In the genomic region with DNA sequence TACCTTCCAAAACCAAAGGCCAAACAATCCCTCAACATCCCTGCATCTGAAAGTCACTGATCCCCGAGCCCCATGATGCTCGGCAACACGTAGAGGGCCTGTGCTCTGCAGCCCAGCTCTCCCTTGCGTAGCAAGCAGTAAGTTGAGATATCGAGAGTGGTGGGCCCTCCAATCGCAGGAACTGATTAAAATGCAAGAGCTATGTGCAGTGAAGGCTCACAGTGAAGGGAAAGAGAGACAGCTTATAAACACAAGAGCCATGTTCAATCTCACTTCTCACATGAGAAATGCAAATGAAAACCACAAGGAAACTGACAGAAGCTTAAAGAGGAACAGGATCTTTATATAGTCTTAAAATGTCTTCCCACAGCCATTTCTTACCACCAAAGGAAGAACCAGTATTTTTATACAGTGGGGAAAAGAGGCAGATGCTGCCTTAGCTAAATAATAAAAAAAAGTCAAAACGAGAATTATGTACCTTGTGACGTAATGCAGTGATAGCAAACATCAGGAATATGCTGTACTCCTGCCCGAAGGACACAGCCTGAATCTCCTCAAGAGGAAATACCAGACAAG, we compare ENCODE assay signal across 10 cellular contexts. TPM values are rescaled to one million over a fixed set of nuclear protein-coding genes. Genes with fewer than 3 reads are reported as not detected.
A peak's percentile ranks its signal among the peaks of the same experiment; 100 is the strongest.
DNase-seq lines count a peak whose midpoint lies in the region; ATAC-seq and TF ChIP-seq lines count a peak whose summit lies in the region.
"Had no signal": no experiment of that assay in that cellular context is flagged by ENCODE, and none has a peak within 500 bp of the region (broad histone marks: within the 10 kb centered on the region; RNA-seq: fewer than 3 reads in every experiment).

No MANE protein-coding gene starts in this region.

- peak overlapping the region; percentile 23 for H3K27ac Mint-ChIP-seq in endodermal cell

- TF ChIP-seq POLR2A in GM15510 (IDR thresholded peaks at IDR 0.05; ENCODE audit: borderline replicate concordance, extremely low read depth, insufficient read length) (peak; percentile 43), suprapubic skin (IDR thresholded peaks at IDR 0.05) (no peak)

- peaks cover 16% of the 10 kb centered on the region for H3K9me3 ChIP-seq in endodermal cell (ENCODE audit: control insufficient read depth, low read length)
- H3K9me3 ChIP-seq in suprapubic skin, result no peaks in the 10 kb centered on the region
- H3K9me3 ChIP-seq: right lobe of liver had no signal

- H3K4me3 ChIP-seq in endodermal cell (ENCODE audit: low read length) (no peak overlapping the region), suprapubic skin (no peak overlapping the region)
- H3K4me3 ChIP-seq: right lobe of liver had no signal

- no peaks in the 10 kb centered on the region for H3K27me3 Mint-ChIP-seq in endodermal cell (ENCODE audit: insufficient read depth)

- H3K4me1 ChIP-seq in endodermal cell (ENCODE audit: control insufficient read depth, insufficient read depth, low read length) (no peaks in the 10 kb centered on the region), suprapubic skin (no peaks in the 10 kb centered on the region)
- H3K4me1 ChIP-seq: right lobe of liver had no signal

- no peaks in the 10 kb centered on the region for H3K4me1 Mint-ChIP-seq in endodermal cell

- H3K27me3 ChIP-seq in endodermal cell (ENCODE audit: control insufficient read depth, insufficient read depth, low read length, poor library complexity, severe bottlenecking) (no peaks in the 10 kb centered on the region), suprapubic skin (no peaks in the 10 kb centered on the region)
- H3K27me3 ChIP-seq: right lobe of liver had no signal

- no peak overlapping the region for H3K27ac ChIP-seq in endodermal cell (ENCODE audit: low read depth, low read length)
- no peak overlapping the region for H3K27ac ChIP-seq in suprapubic skin
- H3K27ac ChIP-seq: right lobe of liver had no signal

- TF ChIP-seq EP300 in suprapubic skin (IDR thresholded peaks at IDR 0.05), result no peak

- no peak for DNase-seq in endodermal cell
- no peak for DNase-seq in SHP77 (lab: John Stamatoyannopoulos, UW)
- DNase-seq in NCI-H128 (lab: John Stamatoyannopoulos, UW; ENCODE audit: unreplicated experiment), result no peak
- DNase-seq in NCI-H187 (lab: John Stamatoyannopoulos, UW), result no peak
- DNase-seq in suprapubic skin (ENCODE audit: low spot score in 2 of 2), result no peak

- peak; percentile 54 for ATAC-seq in GM21515 (IDR thresholded peaks at IDR 0.05; ENCODE audit: unreplicated experiment)
- ATAC-seq in HG03575 (IDR thresholded peaks at IDR 0.05; ENCODE audit: extremely low read depth, insufficient number of reproducible peaks, low FRiP score, unreplicated experiment), result peak; percentile 51

- no peak overlapping the region for H3K4me3 Mint-ChIP-seq in endodermal cell

- TF ChIP-seq CTCF in endodermal cell (conservative IDR thresholded peaks at IDR 0.05), result no peak
- no peak for TF ChIP-seq CTCF in suprapubic skin (IDR thresholded peaks at IDR 0.05)

- peaks cover 55% of the 10 kb centered on the region for H3K36me3 Mint-ChIP-seq in endodermal cell (ENCODE audit: low read depth)

- H3K9me3 Mint-ChIP-seq in endodermal cell, result no peaks in the 10 kb centered on the region

- no peak overlapping the region for H3K9ac ChIP-seq in endodermal cell (ENCODE audit: extremely low read depth, low read length, poor library complexity, severe bottlenecking)

- 96% methylated on average over 9 of the region's 9 CpGs for WGBS in endodermal cell (ENCODE audit: insufficient coverage in 1 of 2, insufficient read length in 1 of 2), 2 experiments
- WGBS in suprapubic skin, result 81% methylated on average over 9 of the region's 9 CpGs

- H3K36me3 ChIP-seq in endodermal cell (ENCODE audit: control insufficient read depth, insufficient read depth, low read length) (peaks cover 92% of the 10 kb centered on the region), suprapubic skin (peaks cover 96% of the 10 kb centered on the region)

RNA-seq across cellular contexts. Expression of a gene that starts 24.6 kb away (rescaled TPM):
- total RNA-seq in endodermal cell, result 10 to 100 TPM; 21.0 to 23.7 TPM
- polyA plus RNA-seq in endodermal cell (2013, experiment 1 of 2), result 17.7 TPM
- 18.2 TPM for polyA plus RNA-seq in endodermal cell (2013, experiment 2 of 2)
- total RNA-seq in suprapubic skin, result 10 to 100 TPM in 1 of 4 donors, 1 to 10 TPM in 3; 7.7 to 19.7 (median 9.1) TPM

RNA-seq across cellular contexts. Expression of a gene that starts 27.3 kb away (rescaled TPM):
- total RNA-seq in endodermal cell (10 to 100 TPM; 40.0 to 53.3 TPM), suprapubic skin (10 to 100 TPM; 28.8 to 67.9 (median 39.7) TPM)
- 21.9 TPM for polyA plus RNA-seq in endodermal cell (2013, experiment 1 of 2)
- 23.6 TPM for polyA plus RNA-seq in endodermal cell (2013, experiment 2 of 2)

RNA-seq across cellular contexts. Expression of a gene that starts 28.0 kb away (rescaled TPM):
- total RNA-seq in endodermal cell, result 1 to 10 TPM; 1.7 to 2.2 TPM
- 0.75 TPM for polyA plus RNA-seq in endodermal cell (2013, experiment 1 of 2)
- 0.75 TPM for polyA plus RNA-seq in endodermal cell (2013, experiment 2 of 2)
- total RNA-seq in suprapubic skin, result 1 to 10 TPM in 1 of 4 donors, not detected in 3; 1.0 TPM
- total RNA-seq: epithelial cell of proximal tubule, right lobe of liver had no signal
